ENCODE assay signal across 11 cellular contexts in the genomic region with DNA sequence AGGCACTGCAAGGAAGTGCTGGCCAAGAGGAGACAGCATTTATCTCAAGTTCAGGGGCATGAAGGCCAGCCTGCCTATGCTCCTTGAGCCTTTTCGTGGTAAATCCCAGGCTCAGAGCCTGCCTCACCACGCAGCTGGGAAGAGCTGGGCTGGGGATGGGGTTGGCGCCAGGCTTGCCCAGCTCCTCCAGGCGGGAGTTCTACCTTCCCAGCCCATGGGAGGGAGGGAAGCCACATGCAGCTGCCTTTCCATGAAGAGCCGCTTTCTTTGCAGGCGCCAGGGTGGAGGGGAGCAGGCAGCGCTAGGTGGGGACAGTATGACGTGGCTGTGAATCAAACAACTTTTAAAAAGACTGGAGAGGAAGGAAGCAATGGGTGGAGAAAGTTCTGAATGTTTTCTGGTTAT. TPM values are rescaled to one million over a fixed set of nuclear protein-coding genes. Genes with fewer than 3 reads are reported as not detected.
A peak's percentile ranks its signal among the peaks of the same experiment; 100 is the strongest.
DNase-seq lines count a peak whose midpoint lies in the region; ATAC-seq and TF ChIP-seq lines count a peak whose summit lies in the region.
"Had no signal": no experiment of that assay in that cellular context is flagged by ENCODE, and none has a peak within 500 bp of the region (broad histone marks: within the 10 kb centered on the region; RNA-seq: fewer than 3 reads in every experiment).

No MANE protein-coding gene starts in this region.

- peak; percentile 50 for ATAC-seq in sciatic nerve
- no peak for ATAC-seq in natural killer cell treated with Interleukin-12 subunit alpha and Interleukin-12 subunit beta and Interleukin-15 and Interleukin-18, amount 100 ng/mL, for 72 hours
- no peak for ATAC-seq in GM19023 (IDR thresholded peaks at IDR 0.05; ENCODE audit: unreplicated experiment)

- no peaks in the 10 kb centered on the region for H3K9me3 ChIP-seq in Peyer's patch

- H3K27me3 ChIP-seq in Peyer's patch, result no peaks in the 10 kb centered on the region

- no peaks in the 10 kb centered on the region for H3K9me3 Mint-ChIP-seq in chondrocyte (ENCODE audit: low read depth)
- no peaks in the 10 kb centered on the region for H3K9me3 Mint-ChIP-seq in natural killer cell treated with Interleukin-12 subunit alpha and Interleukin-12 subunit beta and Interleukin-15 and Interleukin-18, amount 100 ng/mL, for 72 hours

- H3K4me1 Mint-ChIP-seq in chondrocyte (ENCODE audit: low read depth), result peaks cover 14% of the 10 kb centered on the region
- H3K4me1 Mint-ChIP-seq in natural killer cell treated with Interleukin-12 subunit alpha and Interleukin-12 subunit beta and Interleukin-15 and Interleukin-18, amount 100 ng/mL, for 72 hours (ENCODE audit: low read depth in 2 of 2), result no peaks in the 10 kb centered on the region

- H3K36me3 Mint-ChIP-seq in chondrocyte (ENCODE audit: low read depth), result no peaks in the 10 kb centered on the region
- H3K36me3 Mint-ChIP-seq in natural killer cell treated with Interleukin-12 subunit alpha and Interleukin-12 subunit beta and Interleukin-15 and Interleukin-18, amount 100 ng/mL, for 72 hours, result no peaks in the 10 kb centered on the region

- no peaks in the 10 kb centered on the region for H3K27me3 Mint-ChIP-seq in chondrocyte (ENCODE audit: low read depth)
- H3K27me3 Mint-ChIP-seq in natural killer cell treated with Interleukin-12 subunit alpha and Interleukin-12 subunit beta and Interleukin-15 and Interleukin-18, amount 100 ng/mL, for 72 hours, result peaks cover 2 to 7% of the 10 kb centered on the region in 2 donors

- TF ChIP-seq POLR2A in Peyer's patch (IDR thresholded peaks at IDR 0.05), result no peak

- no peaks in the 10 kb centered on the region for H3K4me1 ChIP-seq in Peyer's patch

- H3K4me3 Mint-ChIP-seq in chondrocyte (ENCODE audit: unreplicated experiment), result peak overlapping the region; percentile 11
- H3K4me3 Mint-ChIP-seq in natural killer cell treated with Interleukin-12 subunit alpha and Interleukin-12 subunit beta and Interleukin-15 and Interleukin-18, amount 100 ng/mL, for 72 hours, result no peak overlapping the region

- H3K4me3 ChIP-seq in Peyer's patch, result no peak overlapping the region

- intact Hi-C loops in sciatic nerve (cut with DNase I), result no loop called here

- no peak overlapping the region for H3K27ac Mint-ChIP-seq in chondrocyte (ENCODE audit: unreplicated experiment)
- H3K27ac Mint-ChIP-seq in natural killer cell treated with Interleukin-12 subunit alpha and Interleukin-12 subunit beta and Interleukin-15 and Interleukin-18, amount 100 ng/mL, for 72 hours, result no peak overlapping the region

- TF ChIP-seq CTCF in chondrocyte (IDR thresholded peaks at IDR 0.05), result no peak
- no peak for TF ChIP-seq CTCF in Peyer's patch (IDR thresholded peaks at IDR 0.05)

- H3K36me3 ChIP-seq in Peyer's patch, result no peaks in the 10 kb centered on the region

- DNase-seq in HT-29 (ENCODE audit: low spot score), result peak; percentile 76
- DNase-seq in chondrocyte (ENCODE audit: low spot score), result no peak
- peak; percentile 51 for DNase-seq in inferior parietal cortex (ENCODE audit: extremely low spot score)
- no peak for DNase-seq in sciatic nerve (ENCODE audit: low spot score)
- DNase-seq in Peyer's patch, result no peak
- DNase-seq in natural killer cell treated with Interleukin-12 subunit alpha and Interleukin-12 subunit beta and Interleukin-15 and Interleukin-18, amount 100 ng/mL, for 72 hours (ENCODE audit: low spot score), result no peak
- DNase-seq in NAMALWA (ENCODE audit: low spot score), result no peak
- DNase-seq: activated CD4-positive, alpha-beta T cell treated with anti-CD3 and anti-CD28 coated beads for 1 hour; DMS79; NCI-H524 treated with DMSO at 0.1 percent for 48 hours had no signal

- peak overlapping the region in 2 of 4 donors; percentile 15 to 30 for H3K27ac ChIP-seq in Peyer's patch

RNA-seq across cellular contexts. Expression of gene SIRT5, which starts 19.5 kb away (rescaled TPM):
- 7.4 and 8.3 TPM in 2 replicates for total RNA-seq in HT-29 (2014; rRNA removed; shearing (Covaris generic))
- total RNA-seq in chondrocyte (8.0 to 9.6 TPM (median 8.6 TPM) in 3 replicates), sciatic nerve (15.9 TPM), Peyer's patch (10 to 100 TPM in 3 of 4 donors, 1 to 10 TPM in 1; 6.8 to 22.1 (median 18.1) TPM)
- 1 to 10 TPM; 4.7 to 6.9 TPM for total RNA-seq in natural killer cell treated with Interleukin-12 subunit alpha and Interleukin-12 subunit beta and Interleukin-15 and Interleukin-18, amount 100 ng/mL, for 72 hours

Comparison
In these comparisons a context has a peak if more than half of its experiments do, and no peak if none do; other contexts are left out.
1. DNase-seq: peak in HT-29 (single experiment) and inferior parietal cortex (single experiment); none in chondrocyte (single experiment), sciatic nerve (single experiment), Peyer's patch (0 of 3), natural killer cell treated with Interleukin-12 subunit alpha and Interleukin-12 subunit beta and Interleukin-15 and Interleukin-18, amount 100 ng/mL, for 72 hours (single experiment) and NAMALWA (single experiment).